Comparison of ENCODE assay signal across 8 cellular contexts in the genomic region with DNA sequence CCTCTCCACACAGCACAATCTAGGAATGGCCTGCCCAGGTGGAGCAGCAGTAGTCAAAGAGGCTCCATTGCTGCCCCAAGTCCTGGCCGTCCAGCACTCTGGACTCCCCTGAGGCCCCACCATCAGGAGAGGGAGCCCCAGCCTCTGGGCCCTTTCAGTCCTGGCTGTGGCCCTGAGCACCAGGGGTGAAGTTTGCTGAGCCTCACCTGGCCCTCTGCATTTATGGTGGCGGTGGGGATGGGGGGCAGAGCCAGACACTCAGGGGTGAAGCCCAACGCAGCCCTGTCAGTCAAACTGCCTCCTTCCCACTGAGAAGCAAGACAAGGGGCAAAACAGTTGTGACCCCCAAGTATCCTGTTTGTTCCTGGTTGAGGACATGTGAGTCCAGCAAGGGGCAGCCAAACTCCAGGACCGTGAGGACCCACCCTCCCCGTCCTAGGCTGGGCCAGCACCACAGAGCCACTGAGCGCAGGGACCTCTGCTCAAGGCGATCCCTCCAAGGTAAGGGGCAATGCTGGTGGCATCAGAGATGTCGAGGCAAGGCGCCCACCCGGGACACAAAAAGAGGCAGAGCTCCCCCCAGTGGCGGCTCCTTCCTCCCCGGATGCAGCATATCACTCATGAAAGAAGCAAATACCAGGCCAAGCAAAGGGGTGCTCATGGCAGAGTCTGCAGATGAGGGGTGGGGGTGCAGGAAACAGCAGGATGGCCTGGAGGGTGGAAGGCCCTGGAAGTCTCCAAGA. TPM values are rescaled to one million over a fixed set of nuclear protein-coding genes. Genes with fewer than 3 reads are reported as not detected.
DNase-seq lines count a peak whose midpoint lies in the region; ATAC-seq and TF ChIP-seq lines count a peak whose summit lies in the region.
"Had no signal": no experiment of that assay in that cellular context is flagged by ENCODE, and none has a peak within 500 bp of the region (broad histone marks: within the 10 kb centered on the region; RNA-seq: fewer than 3 reads in every experiment).

No MANE protein-coding gene starts in this region.

- H3K27me3 ChIP-seq in endodermal cell (ENCODE audit: control insufficient read depth, insufficient read depth, low read length, poor library complexity, severe bottlenecking): peaks cover 27% of the 10 kb centered on the region
- H3K27me3 ChIP-seq in thyroid gland: peaks cover 2% of the 10 kb centered on the region

- H3K4me1 Mint-ChIP-seq in activated CD8-positive, alpha-beta T cell treated with anti-CD3 and anti-CD28 coated beads for 36 hours (ENCODE audit: low read depth): no peaks in the 10 kb centered on the region
- H3K4me1 Mint-ChIP-seq in endodermal cell (no peaks in the 10 kb centered on the region), nephron (no peaks in the 10 kb centered on the region)

- peak; percentile 76 for ATAC-seq in activated CD8-positive, alpha-beta T cell treated with anti-CD3 and anti-CD28 coated beads for 36 hours
- no peak for ATAC-seq in GM18909 (IDR thresholded peaks at IDR 0.05; ENCODE audit: poor library complexity, unreplicated experiment)

- H3K27ac ChIP-seq in endodermal cell (ENCODE audit: low read depth, low read length) (no peak overlapping the region), thyroid gland (no peak overlapping the region)

- 40 to 49% methylated on average over 9 to 12 of the region's 12 CpGs for WGBS in endodermal cell (ENCODE audit: insufficient coverage in 1 of 2, insufficient read length in 1 of 2), 2 experiments
- 39 to 78% methylated on average over 5 to 12 of the region's 12 CpGs for WGBS in thyroid gland, 2 donors

- H3K36me3 Mint-ChIP-seq in activated CD8-positive, alpha-beta T cell treated with anti-CD3 and anti-CD28 coated beads for 36 hours (ENCODE audit: low read depth): no peaks in the 10 kb centered on the region
- H3K36me3 Mint-ChIP-seq in endodermal cell (ENCODE audit: low read depth) (no peaks in the 10 kb centered on the region), nephron (ENCODE audit: low read depth) (no peaks in the 10 kb centered on the region)

- no peak overlapping the region for H3K4me3 Mint-ChIP-seq in activated CD8-positive, alpha-beta T cell treated with anti-CD3 and anti-CD28 coated beads for 36 hours
- no peak overlapping the region for H3K4me3 Mint-ChIP-seq in endodermal cell
- H3K4me3 Mint-ChIP-seq in nephron: no peak overlapping the region
- H3K4me3 Mint-ChIP-seq: dendritic cell treated with granulocyte-macrophage colony-stimulating factor and Interleukin-4, amounts not matched to agents 40 ng/mL and 50 ng/mL, for 4 days had no signal

- peak overlapping the region; percentile 50 for H3K27ac Mint-ChIP-seq in activated CD8-positive, alpha-beta T cell treated with anti-CD3 and anti-CD28 coated beads for 36 hours
- H3K27ac Mint-ChIP-seq in endodermal cell (no peak overlapping the region), nephron (no peak overlapping the region)
- H3K27ac Mint-ChIP-seq: dendritic cell treated with granulocyte-macrophage colony-stimulating factor and Interleukin-4, amounts not matched to agents 40 ng/mL and 50 ng/mL, for 4 days had no signal

- peak; percentile 81 for TF ChIP-seq CTCF in GM12872 (IDR thresholded peaks at IDR 0.05; ENCODE audit: insufficient read depth, low read depth, low read length)
- TF ChIP-seq CTCF in activated CD8-positive, alpha-beta T cell treated with anti-CD3 and anti-CD28 coated beads for 36 hours (IDR thresholded peaks at IDR 0.05): peak; percentile 64
- TF ChIP-seq CTCF in endodermal cell (conservative IDR thresholded peaks at IDR 0.05): peak; percentile 88
- peak; percentile 34 to 57 (median 39) for TF ChIP-seq CTCF in nephron (IDR thresholded peaks at IDR 0.05; ENCODE audit: unreplicated experiment in 3 of 3)
- peak in 5 of 6 experiments; percentile 23 to 74 (median 63) for TF ChIP-seq CTCF in thyroid gland (IDR thresholded peaks at IDR 0.05)

- no peaks in the 10 kb centered on the region for H3K36me3 ChIP-seq in endodermal cell (ENCODE audit: control insufficient read depth, insufficient read depth, low read length)
- H3K36me3 ChIP-seq in thyroid gland: no peaks in the 10 kb centered on the region

- no peaks in the 10 kb centered on the region for H3K27me3 Mint-ChIP-seq in activated CD8-positive, alpha-beta T cell treated with anti-CD3 and anti-CD28 coated beads for 36 hours
- H3K27me3 Mint-ChIP-seq in endodermal cell (ENCODE audit: insufficient read depth) (no peaks in the 10 kb centered on the region), nephron (ENCODE audit: low read depth) (peaks cover 3% of the 10 kb centered on the region)
- H3K27me3 Mint-ChIP-seq: dendritic cell treated with granulocyte-macrophage colony-stimulating factor and Interleukin-4, amounts not matched to agents 40 ng/mL and 50 ng/mL, for 4 days had no signal

- peak; percentile 56 for DNase-seq in NCI-H1092 treated with DMSO at 0.1 percent for 48 hours (lab: John Stamatoyannopoulos, UW)
- DNase-seq in activated CD8-positive, alpha-beta T cell treated with anti-CD3 and anti-CD28 coated beads for 36 hours: peak; percentile 87
- DNase-seq in endodermal cell: peak; percentile 92
- DNase-seq in thyroid gland: peak; percentile 62 to 65

- intact Hi-C loops in activated CD8-positive, alpha-beta T cell treated with anti-CD3 and anti-CD28 coated beads for 36 hours (cut with micrococcal nuclease): loop anchor here (5.0 kb wide), 1 partner anchor 225 kb away; no protein-coding TSS in a partner anchor
- intact Hi-C loops in thyroid gland (cut with DNase I): loop anchor here (5.0 kb wide), 1 partner anchor 220 kb away; no protein-coding TSS in a partner anchor

- no peak for TF ChIP-seq POLR2A in thyroid gland (IDR thresholded peaks at IDR 0.05)

- no peaks in the 10 kb centered on the region for H3K4me1 ChIP-seq in endodermal cell (ENCODE audit: control insufficient read depth, insufficient read depth, low read length)
- H3K4me1 ChIP-seq in thyroid gland: peaks cover 0 to under 1% of the 10 kb centered on the region in 2 donors

- H3K9ac ChIP-seq in endodermal cell (ENCODE audit: extremely low read depth, low read length, poor library complexity, severe bottlenecking): no peak overlapping the region

- CTCF ChIA-PET in activated CD8-positive, alpha-beta T cell treated with anti-CD3 and anti-CD28 coated beads for 36 hours (lab: Charles Lee): interaction anchor here (0.9 to 3.9 kb wide), 3 partner anchors 13 to 474 kb away, joined by 3 to 25 read pairs (median 3); no protein-coding TSS in a partner anchor

- no peaks in the 10 kb centered on the region for H3K9me3 Mint-ChIP-seq in activated CD8-positive, alpha-beta T cell treated with anti-CD3 and anti-CD28 coated beads for 36 hours
- no peaks in the 10 kb centered on the region for H3K9me3 Mint-ChIP-seq in endodermal cell
- no peaks in the 10 kb centered on the region for H3K9me3 Mint-ChIP-seq in nephron
- H3K9me3 Mint-ChIP-seq: dendritic cell treated with granulocyte-macrophage colony-stimulating factor and Interleukin-4, amounts not matched to agents 40 ng/mL and 50 ng/mL, for 4 days had no signal

- POLR2A ChIA-PET in activated CD8-positive, alpha-beta T cell treated with anti-CD3 and anti-CD28 coated beads for 36 hours (lab: Charles Lee): interaction anchor here (0.6 kb wide), 1 partner anchor 494 kb away, joined by 3 read pairs; no protein-coding TSS in a partner anchor

- no peaks in the 10 kb centered on the region for H3K9me3 ChIP-seq in endodermal cell (ENCODE audit: control insufficient read depth, low read length)
- H3K9me3 ChIP-seq in thyroid gland: no peaks in the 10 kb centered on the region

- no peak overlapping the region for H3K4me3 ChIP-seq in endodermal cell (ENCODE audit: low read length)
- H3K4me3 ChIP-seq in thyroid gland (replicated peaks in 1 of 3): no peak overlapping the region

RNA-seq across cellular contexts. Expression of gene AMN, which starts 4.8 kb away (rescaled TPM):
- 1 to 10 TPM; 1.0 to 1.4 TPM for total RNA-seq in activated CD8-positive, alpha-beta T cell treated with anti-CD3 and anti-CD28 coated beads for 36 hours
- total RNA-seq in endodermal cell (1 to 10 TPM; 1.9 to 3.2 TPM), thyroid gland (10 to 100 TPM in 1 of 4 donors, 1 to 10 TPM in 3; 1.3 to 18.8 (median 3.3) TPM)
- polyA plus RNA-seq in endodermal cell (2013, experiment 1 of 2): 1.6 TPM
- polyA plus RNA-seq in endodermal cell (2013, experiment 2 of 2): 0.62 TPM
